8 cellular contexts compared by ENCODE assay signal in the genomic region with DNA sequence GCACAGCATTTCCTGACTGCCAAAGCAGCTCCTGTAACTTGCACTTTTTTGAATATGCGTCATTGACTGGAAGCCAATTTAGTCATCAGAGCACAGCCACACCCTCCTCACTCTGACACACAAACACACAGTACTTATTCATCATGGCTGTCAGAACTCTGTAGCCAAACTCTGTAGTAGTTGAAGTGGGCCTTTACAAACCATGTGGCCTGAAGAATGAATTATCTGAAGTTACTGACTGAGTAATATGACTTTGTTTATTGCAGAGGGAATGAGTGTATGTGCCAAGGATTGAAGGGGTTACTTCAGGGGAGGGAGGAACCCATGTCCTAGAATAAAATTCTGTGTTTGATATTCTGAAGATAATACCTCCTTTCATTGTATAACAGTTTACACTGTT.
DNase-seq lines count a peak whose midpoint lies in the region; ATAC-seq and TF ChIP-seq lines count a peak whose summit lies in the region.

No MANE protein-coding gene starts in this region.

- no peak for TF ChIP-seq CTCF in Calu3 (IDR thresholded peaks at IDR 0.05; ENCODE audit: unreplicated experiment)

- intact Hi-C loops in Calu3 (cut with micrococcal nuclease; ENCODE audit: unreplicated experiment) = loop anchor here (2.0 kb wide), 1 partner anchor 245 kb away; no protein-coding TSS in a partner anchor
- intact Hi-C loops in activated T-helper 2 cell treated with anti-CD3 and anti-CD28 coated beads, Interferon-gamma antibody, Interleukin-2, Interleukin-4, amounts not matched to agents 10 μg/mL and 5 μg/mL and 100 μg/mL, durations not matched to agents 14 hours and 24 hours and 36 hours (cut with micrococcal nuclease) = no loop called here
- intact Hi-C loops in CD4-positive, alpha-beta memory T cell (cut with micrococcal nuclease) = no loop called here

- ATAC-seq in GM18519 (IDR thresholded peaks at IDR 0.05; ENCODE audit: low FRiP score, unreplicated experiment) = no peak
- ATAC-seq in HG02970 (IDR thresholded peaks at IDR 0.05; ENCODE audit: low FRiP score, unreplicated experiment) = no peak

- H3K4me3 Mint-ChIP-seq in Calu3 (ENCODE audit: low read depth, unreplicated experiment) = no peak overlapping the region
- H3K4me3 Mint-ChIP-seq in activated T-helper 2 cell treated with anti-CD3 and anti-CD28 coated beads, Interferon-gamma antibody, Interleukin-2, Interleukin-4, amounts not matched to agents 10 μg/mL and 5 μg/mL and 100 μg/mL, durations not matched to agents 14 hours and 24 hours and 36 hours (ENCODE audit: low read depth) = no peak overlapping the region
- H3K4me3 Mint-ChIP-seq in CD4-positive, alpha-beta memory T cell = no peak overlapping the region

- no peaks in the 10 kb centered on the region for H3K9me3 ChIP-seq in thymus (ENCODE audit: control insufficient read depth)
- H3K9me3 ChIP-seq in CD4-positive, alpha-beta memory T cell (ENCODE audit: control insufficient read depth in 1 of 2, low read length in 2 of 2) = no peaks in the 10 kb centered on the region

- H3K4me3 ChIP-seq in thymus (ENCODE audit: low read length) = no peak overlapping the region
- H3K4me3 ChIP-seq in CD4-positive, alpha-beta memory T cell (ENCODE audit: low read length in 2 of 2) = no peak overlapping the region

- H3K9me3 Mint-ChIP-seq in Calu3 (ENCODE audit: low read depth, unreplicated experiment) = no peaks in the 10 kb centered on the region
- H3K9me3 Mint-ChIP-seq in activated T-helper 2 cell treated with anti-CD3 and anti-CD28 coated beads, Interferon-gamma antibody, Interleukin-2, Interleukin-4, amounts not matched to agents 10 μg/mL and 5 μg/mL and 100 μg/mL, durations not matched to agents 14 hours and 24 hours and 36 hours = no peaks in the 10 kb centered on the region
- no peaks in the 10 kb centered on the region for H3K9me3 Mint-ChIP-seq in CD4-positive, alpha-beta memory T cell

- peak overlapping the region; percentile 46 for H3K27ac ChIP-seq in thymus (ENCODE audit: low read depth)
- no peak overlapping the region for H3K27ac ChIP-seq in CD4-positive, alpha-beta memory T cell (ENCODE audit: low read depth, low read length)

- H3K27me3 Mint-ChIP-seq in Calu3 (ENCODE audit: unreplicated experiment) = no peaks in the 10 kb centered on the region
- H3K27me3 Mint-ChIP-seq in activated T-helper 2 cell treated with anti-CD3 and anti-CD28 coated beads, Interferon-gamma antibody, Interleukin-2, Interleukin-4, amounts not matched to agents 10 μg/mL and 5 μg/mL and 100 μg/mL, durations not matched to agents 14 hours and 24 hours and 36 hours (ENCODE audit: low read depth) = no peaks in the 10 kb centered on the region
- H3K27me3 Mint-ChIP-seq in CD4-positive, alpha-beta memory T cell = no peaks in the 10 kb centered on the region

- H3K4me1 ChIP-seq in thymus (ENCODE audit: control insufficient read depth, insufficient read depth, low read length) = no peaks in the 10 kb centered on the region
- H3K4me1 ChIP-seq in CD4-positive, alpha-beta memory T cell (ENCODE audit: insufficient read depth, low read length) = no peaks in the 10 kb centered on the region

- POLR2A ChIA-PET in CD4-positive, alpha-beta memory T cell (lab: Charles Lee; ENCODE audit: partially characterized antibody) = no interaction called here

- CTCF ChIA-PET in Calu3 (lab: Charles Lee) = interaction anchor here (0.6 to 2.3 kb wide), 2 partner anchors 15 to 246 kb away, joined by 10 to 11 read pairs; no protein-coding TSS in a partner anchor
- CTCF ChIA-PET in CD4-positive, alpha-beta memory T cell (lab: Charles Lee; ENCODE audit: partially characterized antibody) = no interaction called here

- whole genome bisulfite sequencing in thymus = 94% methylated on average over 1 of the region's 1 CpG

- H3K27ac Mint-ChIP-seq in Calu3 (ENCODE audit: unreplicated experiment) = peak overlapping the region; percentile 81
- peak overlapping the region; percentile 50 for H3K27ac Mint-ChIP-seq in activated T-helper 2 cell treated with anti-CD3 and anti-CD28 coated beads, Interferon-gamma antibody, Interleukin-2, Interleukin-4, amounts not matched to agents 10 μg/mL and 5 μg/mL and 100 μg/mL, durations not matched to agents 14 hours and 24 hours and 36 hours
- H3K27ac Mint-ChIP-seq in CD4-positive, alpha-beta memory T cell = no peak overlapping the region

- no peaks in the 10 kb centered on the region for H3K27me3 ChIP-seq in thymus (ENCODE audit: control insufficient read depth, insufficient read depth)
- no peaks in the 10 kb centered on the region for H3K27me3 ChIP-seq in CD4-positive, alpha-beta memory T cell (ENCODE audit: insufficient read depth, low read length)

- no TSS peak for BruUV-seq in Calu3 (replicated peaks; lab: Mats Ljungman, UMichigan)

- H3K4me1 Mint-ChIP-seq in Calu3 (ENCODE audit: low read depth, unreplicated experiment) = peaks cover 26% of the 10 kb centered on the region
- peaks cover 9% of the 10 kb centered on the region for H3K4me1 Mint-ChIP-seq in activated T-helper 2 cell treated with anti-CD3 and anti-CD28 coated beads, Interferon-gamma antibody, Interleukin-2, Interleukin-4, amounts not matched to agents 10 μg/mL and 5 μg/mL and 100 μg/mL, durations not matched to agents 14 hours and 24 hours and 36 hours (ENCODE audit: low read depth)
- no peaks in the 10 kb centered on the region for H3K4me1 Mint-ChIP-seq in CD4-positive, alpha-beta memory T cell

- H3K36me3 ChIP-seq in thymus (ENCODE audit: control insufficient read depth, insufficient read depth) = peaks cover 10% of the 10 kb centered on the region
- no peaks in the 10 kb centered on the region for H3K36me3 ChIP-seq in CD4-positive, alpha-beta memory T cell (ENCODE audit: insufficient read depth, low read length)

- H3K36me3 Mint-ChIP-seq in Calu3 (ENCODE audit: insufficient read depth, unreplicated experiment) = no peaks in the 10 kb centered on the region
- no peaks in the 10 kb centered on the region for H3K36me3 Mint-ChIP-seq in activated T-helper 2 cell treated with anti-CD3 and anti-CD28 coated beads, Interferon-gamma antibody, Interleukin-2, Interleukin-4, amounts not matched to agents 10 μg/mL and 5 μg/mL and 100 μg/mL, durations not matched to agents 14 hours and 24 hours and 36 hours (ENCODE audit: low read depth)
- peaks cover 53 to 63% of the 10 kb centered on the region in 2 donors for H3K36me3 Mint-ChIP-seq in CD4-positive, alpha-beta memory T cell

- peak; percentile 60 for DNase-seq in Calu3
- peak; percentile 94 for DNase-seq in LHCN-M2 (ENCODE audit: low read depth)
- no peak for DNase-seq in activated T-helper 2 cell treated with anti-CD3 and anti-CD28 coated beads, Interferon-gamma antibody, Interleukin-2, Interleukin-4, amounts not matched to agents 10 μg/mL and 5 μg/mL and 100 μg/mL, durations not matched to agents 14 hours and 24 hours and 36 hours (ENCODE audit: low spot score)
- DNase-seq in hepatic stellate cell (ENCODE audit: low spot score) = peak; percentile 79
- DNase-seq in CD4-positive, alpha-beta memory T cell = no peak

Comparison
In these comparisons a context has a peak if more than half of its experiments do, and no peak if none do; other contexts are left out.
1. DNase-seq: peak in Calu3 (single experiment), LHCN-M2 (single experiment) and hepatic stellate cell (single experiment); none in activated T-helper 2 cell treated with anti-CD3 and anti-CD28 coated beads, Interferon-gamma antibody, Interleukin-2, Interleukin-4, amounts not matched to agents 10 μg/mL and 5 μg/mL and 100 μg/mL, durations not matched to agents 14 hours and 24 hours and 36 hours (single experiment) and CD4-positive, alpha-beta memory T cell (0 of 5).
2. H3K27ac Mint-ChIP-seq: peak in Calu3 (single experiment) and activated T-helper 2 cell treated with anti-CD3 and anti-CD28 coated beads, Interferon-gamma antibody, Interleukin-2, Interleukin-4, amounts not matched to agents 10 μg/mL and 5 μg/mL and 100 μg/mL, durations not matched to agents 14 hours and 24 hours and 36 hours (single experiment); none in CD4-positive, alpha-beta memory T cell (0 of 7).